ENCODE assay signal across 8 cellular contexts in the genomic region with DNA sequence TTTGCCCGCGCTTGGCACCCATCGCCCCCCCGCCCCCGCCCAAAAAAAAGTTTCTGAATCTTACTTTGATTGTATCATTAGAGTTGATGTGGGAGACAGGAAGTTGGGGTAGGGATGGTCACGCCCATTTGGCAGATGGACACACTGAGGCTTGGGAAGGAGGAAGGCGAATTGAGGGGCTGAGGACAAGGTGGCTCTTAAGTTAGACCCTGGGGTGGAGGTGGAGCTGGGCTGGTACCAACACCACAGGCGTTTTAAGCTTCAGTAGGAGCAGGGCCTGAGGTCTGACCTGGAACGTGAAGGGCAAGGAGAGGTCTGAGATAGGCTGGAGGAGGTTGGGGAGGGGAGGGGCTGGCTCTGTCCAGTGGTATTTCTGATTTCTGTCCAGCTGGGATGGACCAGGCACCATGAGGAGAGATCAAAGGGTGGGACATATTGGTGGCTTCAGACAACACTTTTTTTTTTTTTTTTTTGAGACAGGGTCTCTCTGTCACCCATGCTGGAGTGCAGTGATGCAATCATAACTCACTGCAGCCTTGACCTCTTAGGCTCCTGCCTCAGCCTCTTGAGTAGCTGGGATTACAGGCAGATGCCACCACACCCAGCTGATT. TPM values are rescaled to one million over a fixed set of nuclear protein-coding genes. Genes with fewer than 3 reads are reported as not detected.
DNase-seq lines count a peak whose midpoint lies in the region; ATAC-seq and TF ChIP-seq lines count a peak whose summit lies in the region.

No MANE protein-coding gene starts in this region.

- H3K9me3 ChIP-seq in WERI-Rb-1 (ENCODE audit: severe bottlenecking) (no peaks in the 10 kb centered on the region), iPS-18a (ENCODE audit: control insufficient read depth, low read depth, low read length) (no peaks in the 10 kb centered on the region), testis (no peaks in the 10 kb centered on the region)

- H3K9me3 Mint-ChIP-seq in activated CD8-positive, alpha-beta memory T cell treated with anti-CD3 and anti-CD28 coated beads, Interleukin-2, amount 10 ng/mL, durations not matched to agents 7 days and 5 days (ENCODE audit: low read depth): no peaks in the 10 kb centered on the region

- H3K4me3 ChIP-seq in WERI-Rb-1 (ENCODE audit: low read depth, low read length): peak overlapping the region; percentile 69
- H3K4me3 ChIP-seq in iPS-18a (ENCODE audit: low read length): peak overlapping the region; percentile 71
- H3K4me3 ChIP-seq in testis: peak overlapping the region; percentile 49 to 58

- no peak for ATAC-seq in activated CD8-positive, alpha-beta memory T cell treated with anti-CD3 and anti-CD28 coated beads, Interleukin-2, amount 10 ng/mL, durations not matched to agents 7 days and 5 days
- no peak for ATAC-seq in HG03175 (IDR thresholded peaks at IDR 0.05; ENCODE audit: unreplicated experiment)

- peaks cover 10% of the 10 kb centered on the region for H3K4me1 ChIP-seq in iPS-18a (ENCODE audit: control insufficient read depth, low read depth, low read length)
- peaks cover 6% of the 10 kb centered on the region for H3K4me1 ChIP-seq in testis

- TF ChIP-seq CTCF in WERI-Rb-1 (IDR thresholded peaks at IDR 0.05; ENCODE audit: low read depth, low read length): no peak
- TF ChIP-seq CTCF in testis (IDR thresholded peaks at IDR 0.05): no peak

- CTCF ChIA-PET in activated CD8-positive, alpha-beta memory T cell treated with anti-CD3 and anti-CD28 coated beads, Interleukin-2, amount 10 ng/mL, durations not matched to agents 7 days and 5 days (lab: Charles Lee): interaction anchor here (1.0 to 29.2 kb wide), 12 partner anchors 11 to 272 kb away, joined by 3 to 1163 read pairs (median 8); partner anchors contain the start of genes ARL2, ATG2A, EHD1 and MEN1

- H3K27ac ChIP-seq in WERI-Rb-1 (peak overlapping the region; percentile 78), iPS-18a (ENCODE audit: low read length) (no peak overlapping the region), testis (peak overlapping the region in 1 of 2 donors; percentile 19)

- WGBS in testis, 2 donors: 14 to 17% methylated on average over 9 of the region's 9 CpGs

- no peaks in the 10 kb centered on the region; the same call in 1 of the 2 replicates for H3K36me3 ChIP-seq in WERI-Rb-1
- no peaks in the 10 kb centered on the region for H3K36me3 ChIP-seq in iPS-18a (ENCODE audit: control insufficient read depth, low read depth, low read length)
- H3K36me3 ChIP-seq in testis (ENCODE audit: low read depth, missing control alignments): no peaks in the 10 kb centered on the region

- intact Hi-C loops in testis (cut with DNase I; ENCODE audit: low total_unique reads): loop anchor here (5.0 to 10.0 kb wide), 2 partner anchors 47 to 170 kb away; partner anchors contain the start of gene ARL2

- DNase-seq in activated CD8-positive, alpha-beta memory T cell treated with anti-CD3 and anti-CD28 coated beads, Interleukin-2, amount 10 ng/mL, durations not matched to agents 7 days and 5 days: no peak
- DNase-seq in activated CD8-positive, alpha-beta memory T cell treated with anti-CD3 and anti-CD28 coated beads, Interleukin-2, amount 50 U/mL, for 4 hours: no peak
- DNase-seq in WERI-Rb-1: no peak
- DNase-seq in testis: no peak
- DNase-seq in GM19240 (ENCODE audit: insufficient read length, low spot score): no peak
- no peak for DNase-seq in NCI-H128 (lab: John Stamatoyannopoulos, UW; ENCODE audit: unreplicated experiment)

- peaks cover 41% of the 10 kb centered on the region for H3K4me1 Mint-ChIP-seq in activated CD8-positive, alpha-beta memory T cell treated with anti-CD3 and anti-CD28 coated beads, Interleukin-2, amount 10 ng/mL, durations not matched to agents 7 days and 5 days

- peak overlapping the region; percentile 58 for H3K9ac ChIP-seq in iPS-18a (ENCODE audit: low read length)

- H3K27me3 ChIP-seq in WERI-Rb-1 (ENCODE audit: insufficient read depth, low read depth, severe bottlenecking) (no peaks in the 10 kb centered on the region), iPS-18a (ENCODE audit: control insufficient read depth, insufficient read depth, low read length) (no peaks in the 10 kb centered on the region), testis (no peaks in the 10 kb centered on the region)

- no peaks in the 10 kb centered on the region for H3K27me3 Mint-ChIP-seq in activated CD8-positive, alpha-beta memory T cell treated with anti-CD3 and anti-CD28 coated beads, Interleukin-2, amount 10 ng/mL, durations not matched to agents 7 days and 5 days

- no peak for TF ChIP-seq POLR2A in testis (IDR thresholded peaks at IDR 0.05)

- H3K27ac Mint-ChIP-seq in activated CD8-positive, alpha-beta memory T cell treated with anti-CD3 and anti-CD28 coated beads, Interleukin-2, amount 10 ng/mL, durations not matched to agents 7 days and 5 days: peak overlapping the region; percentile 45

- no peaks in the 10 kb centered on the region for H3K36me3 Mint-ChIP-seq in activated CD8-positive, alpha-beta memory T cell treated with anti-CD3 and anti-CD28 coated beads, Interleukin-2, amount 10 ng/mL, durations not matched to agents 7 days and 5 days

- peak overlapping the region; percentile 59 for H3K4me3 Mint-ChIP-seq in activated CD8-positive, alpha-beta memory T cell treated with anti-CD3 and anti-CD28 coated beads, Interleukin-2, amount 10 ng/mL, durations not matched to agents 7 days and 5 days

RNA-seq across cellular contexts. Expression of gene CDC42BPG, which starts 0.8 kb away (rescaled TPM):
- total RNA-seq in activated CD8-positive, alpha-beta memory T cell treated with anti-CD3 and anti-CD28 coated beads, Interleukin-2, amount 10 ng/mL, durations not matched to agents 7 days and 5 days: under 1 TPM; 0.50 to 0.61 TPM
- total RNA-seq in testis: 1 to 10 TPM; 7.6 to 9.2 TPM
- polyA plus RNA-seq in testis (ENCODE audit: insufficient read depth, low read depth, low replicate concordance): 5.3 TPM

RNA-seq across cellular contexts. Expression of gene EHD1, which starts 33.2 kb away (rescaled TPM):
- 100 to 1,000 TPM; 149 to 155 TPM for total RNA-seq in activated CD8-positive, alpha-beta memory T cell treated with anti-CD3 and anti-CD28 coated beads, Interleukin-2, amount 10 ng/mL, durations not matched to agents 7 days and 5 days
- total RNA-seq in testis: 100 to 1,000 TPM; 230 to 455 TPM
- 328 TPM for polyA plus RNA-seq in testis (ENCODE audit: insufficient read depth, low read depth, low replicate concordance)

RNA-seq across cellular contexts. Expression of gene MEN1, which starts 34.9 kb away (rescaled TPM):
- 10 to 100 TPM; 31.2 to 42.1 TPM for total RNA-seq in activated CD8-positive, alpha-beta memory T cell treated with anti-CD3 and anti-CD28 coated beads, Interleukin-2, amount 10 ng/mL, durations not matched to agents 7 days and 5 days
- 10 to 100 TPM; 36.7 to 40.8 TPM for total RNA-seq in testis
- polyA plus RNA-seq in testis (ENCODE audit: insufficient read depth, low read depth, low replicate concordance): 29.7 TPM

RNA-seq across cellular contexts. Expression of gene MAP4K2, which starts 42.2 kb away (rescaled TPM):
- total RNA-seq in activated CD8-positive, alpha-beta memory T cell treated with anti-CD3 and anti-CD28 coated beads, Interleukin-2, amount 10 ng/mL, durations not matched to agents 7 days and 5 days: 10 to 100 TPM; 61.1 to 65.0 TPM
- 10 to 100 TPM; 27.7 to 29.8 TPM for total RNA-seq in testis
- 14.9 TPM for polyA plus RNA-seq in testis (ENCODE audit: insufficient read depth, low read depth, low replicate concordance)

Comparison
In these comparisons a context has a peak if more than half of its experiments do, and no peak if none do; other contexts are left out.
1. RNA of gene CDC42BPG, which starts 0.8 kb away (total RNA-seq): 7.6 to 9.2 TPM in testis; 0.50 to 0.61 TPM in activated CD8-positive, alpha-beta memory T cell treated with anti-CD3 and anti-CD28 coated beads, Interleukin-2, amount 10 ng/mL, durations not matched to agents 7 days and 5 days; every median in the first group is over 4 times any median in the second.
2. Peak in every context shown above with its lines, with median percentiles within 50 percentile points of each other: H3K4me3 ChIP-seq.